23 cellular contexts compared by ENCODE assay signal in the genomic region with DNA sequence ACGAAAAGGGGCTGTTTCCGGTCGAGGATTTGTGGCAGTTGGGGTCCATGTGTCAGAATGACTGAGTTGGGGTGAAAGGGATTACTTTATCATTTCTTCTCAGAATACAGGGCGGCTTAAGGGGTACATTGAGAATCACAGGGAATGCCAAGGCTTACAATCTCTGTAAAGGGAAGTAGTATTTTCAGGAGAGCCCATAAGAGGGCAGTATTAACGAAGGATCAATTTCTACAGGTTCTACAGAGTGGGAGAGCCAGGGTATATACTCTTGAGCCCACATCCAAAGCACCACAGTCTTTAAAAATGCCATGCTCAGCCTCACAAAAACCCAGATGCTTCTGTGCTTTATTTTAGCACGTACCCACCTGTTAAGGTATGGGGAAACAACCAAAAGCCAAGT.
DNase-seq lines count a peak whose midpoint lies in the region; ATAC-seq and TF ChIP-seq lines count a peak whose summit lies in the region.
"Had no signal": no experiment of that assay in that cellular context is flagged by ENCODE, and none has a peak within 500 bp of the region (broad histone marks: within the 10 kb centered on the region; RNA-seq: fewer than 3 reads in every experiment).

No MANE protein-coding gene starts in this region.

- H3K27ac Mint-ChIP-seq in WTC11, result no peak overlapping the region
- H3K27ac Mint-ChIP-seq: activated CD4-positive, alpha-beta memory T cell treated with anti-CD3 and anti-CD28 coated beads for 36 hours; brain; nephron progenitor cell had no signal

- ATAC-seq in WTC11 (0 out of 2 replicates have a peak, but pooled peaks have one; percentile 39), GM21737 (IDR thresholded peaks at IDR 0.05; ENCODE audit: unreplicated experiment) (no peak)

- no peaks in the 10 kb centered on the region for H3K9me3 ChIP-seq in OCI-LY3 (ENCODE audit: insufficient read depth, low read length)
- H3K9me3 ChIP-seq: BLaER1 treated with 17β-estradiol and CSF1 and Interleukin-3, amounts not matched to agents 10 nM and 100 nM; right lobe of liver had no signal

- POLR2A ChIA-PET in WTC11 (lab: Charles Lee), result no interaction called here

- no peaks in the 10 kb centered on the region for H3K4me1 Mint-ChIP-seq in WTC11
- H3K4me1 Mint-ChIP-seq: brain, nephron progenitor cell had no signal

- TF ChIP-seq CTCF in KMS-11 (conservative IDR thresholded peaks at IDR 0.05; ENCODE audit: low read depth, low read length), result 0 out of 2 replicates have a peak, but pooled peaks have one; percentile 16
- 0 out of 2 replicates have a peak, but pooled peaks have one; percentile 10 for TF ChIP-seq CTCF in OCI-LY3 (IDR thresholded peaks at IDR 0.05; ENCODE audit: low read depth, low read length)
- TF ChIP-seq CTCF in WTC11 (IDR thresholded peaks at IDR 0.05), result no peak

- H2AFZ ChIP-seq in KMS-11 (ENCODE audit: low read depth), result no peak overlapping the region
- no peak overlapping the region for H2AFZ ChIP-seq in OCI-LY3 (ENCODE audit: low read depth, low read length)
- H2AFZ ChIP-seq: hepatocyte, parathyroid adenoma had no signal

- H3K27me3 ChIP-seq in KMS-11 (ENCODE audit: insufficient read depth, low read depth) (no peaks in the 10 kb centered on the region), OCI-LY3 (ENCODE audit: low read depth, low read length) (no peaks in the 10 kb centered on the region)
- H3K27me3 ChIP-seq: hepatocyte had no signal

- H3K36me3 ChIP-seq in KMS-11 (ENCODE audit: insufficient read depth) (no peaks in the 10 kb centered on the region), OCI-LY3 (replicated peaks; ENCODE audit: low read depth, low read length) (no peaks in the 10 kb centered on the region)
- H3K36me3 ChIP-seq: BLaER1 treated with 17β-estradiol and CSF1 and Interleukin-3, amounts not matched to agents 10 nM and 100 nM; right lobe of liver had no signal

- DNase-seq in DMS 273 (lab: John Stamatoyannopoulos, UW; ENCODE audit: unreplicated experiment) (peak; percentile 42), DMS 273 treated with DMSO at 0.1 percent for 48 hours (lab: John Stamatoyannopoulos, UW) (no peak), WTC11 (ENCODE audit: low spot score) (no peak), NOMO-1 treated with DMSO at 0.1 percent for 48 hours (lab: John Stamatoyannopoulos, UW; ENCODE audit: unreplicated experiment) (no peak)
- no peak for DNase-seq in stimulated activated naive CD4-positive, alpha-beta T cell (lab: John Stamatoyannopoulos, UW)
- DNase-seq: activated CD4-positive, alpha-beta memory T cell treated with anti-CD3 and anti-CD28 coated beads for 36 hours; activated gamma-delta T cell; Calu3; effector CD4-positive, alpha-beta T cell; foreskin fibroblast; NCI-H1092 treated with DMSO at 0.1 percent for 48 hours; NCI-H2081 treated with DMSO at 0.1 percent for 48 hours; NCI-H524 treated with DMSO at 0.1 percent for 48 hours; nephron progenitor cell; right lobe of liver; trophoblast cell had no signal

- no peaks in the 10 kb centered on the region for H3K27me3 Mint-ChIP-seq in WTC11 (ENCODE audit: low read depth)
- H3K27me3 Mint-ChIP-seq: activated CD4-positive, alpha-beta memory T cell treated with anti-CD3 and anti-CD28 coated beads for 36 hours; brain had no signal

- CTCF ChIA-PET in WTC11 (lab: Charles Lee), result no interaction called here

- peaks cover 16% of the 10 kb centered on the region for H3K36me3 Mint-ChIP-seq in WTC11
- H3K36me3 Mint-ChIP-seq: activated CD4-positive, alpha-beta memory T cell treated with anti-CD3 and anti-CD28 coated beads for 36 hours; brain had no signal

- H3K4me2 ChIP-seq in KMS-11, result no peak overlapping the region
- no peak overlapping the region for H3K4me2 ChIP-seq in OCI-LY3 (ENCODE audit: low read length)
- H3K4me2 ChIP-seq: BLaER1 treated with 17β-estradiol and CSF1 and Interleukin-3, amounts not matched to agents 10 nM and 100 nM; hepatocyte had no signal

- H4K20me1 ChIP-seq in KMS-11 (ENCODE audit: insufficient read depth) (no peaks in the 10 kb centered on the region), OCI-LY3 (ENCODE audit: insufficient read depth, low read length) (no peaks in the 10 kb centered on the region)
- H4K20me1 ChIP-seq: BLaER1 treated with 17β-estradiol and CSF1 and Interleukin-3, amounts not matched to agents 10 nM and 100 nM had no signal

- no peak overlapping the region for H3K4me3 Mint-ChIP-seq in WTC11
- H3K4me3 Mint-ChIP-seq: activated CD4-positive, alpha-beta memory T cell treated with anti-CD3 and anti-CD28 coated beads for 36 hours; brain; nephron progenitor cell had no signal

- H3K9ac ChIP-seq in KMS-11 (no peak overlapping the region), OCI-LY3 (ENCODE audit: low read length) (no peak overlapping the region)
- H3K9ac ChIP-seq: BLaER1 treated with 17β-estradiol and CSF1 and Interleukin-3, amounts not matched to agents 10 nM and 100 nM; parathyroid adenoma had no signal

- H3K4me1 ChIP-seq in KMS-11 (ENCODE audit: low read depth, poor library complexity, severe bottlenecking) (no peaks in the 10 kb centered on the region), OCI-LY3 (ENCODE audit: low read length) (no peaks in the 10 kb centered on the region)
- H3K4me1 ChIP-seq: BLaER1 treated with 17β-estradiol and CSF1 and Interleukin-3, amounts not matched to agents 10 nM and 100 nM; parathyroid adenoma; right lobe of liver had no signal

- H3K79me2 ChIP-seq in KMS-11 (ENCODE audit: insufficient read depth, low read depth) (no peaks in the 10 kb centered on the region), OCI-LY3 (ENCODE audit: low read length) (no peaks in the 10 kb centered on the region)
- H3K79me2 ChIP-seq: hepatocyte, parathyroid adenoma had no signal

- peaks cover 30% of the 10 kb centered on the region for H3K9me3 Mint-ChIP-seq in WTC11
- H3K9me3 Mint-ChIP-seq: activated CD4-positive, alpha-beta memory T cell treated with anti-CD3 and anti-CD28 coated beads for 36 hours had no signal

- H3K27ac ChIP-seq in KMS-11 (no peak overlapping the region), OCI-LY3 (ENCODE audit: low read length) (no peak overlapping the region)
- H3K27ac ChIP-seq: BLaER1 treated with 17β-estradiol and CSF1 and Interleukin-3, amounts not matched to agents 10 nM and 100 nM; hepatocyte; parathyroid adenoma; right lobe of liver had no signal

- H3K4me3 ChIP-seq in KMS-11 (IDR thresholded peaks at IDR 0.05; ENCODE audit: insufficient read depth, low read depth, low read length) (no peak overlapping the region), OCI-LY3 (ENCODE audit: low read length) (no peak overlapping the region)
- H3K4me3 ChIP-seq: BLaER1 treated with 17β-estradiol and CSF1 and Interleukin-3, amounts not matched to agents 10 nM and 100 nM; hepatocyte; right lobe of liver had no signal

TF ChIP-seq in WTC11, 78 proteins besides CTCF, POLR2A, EP300 and RAD21:
- TF ChIP-seq SP1 (CRISPR knock-in tag; conservative IDR thresholded peaks at IDR 0.05), result no peak
- no peak for TF ChIP-seq RORB (CRISPR knock-in tag; IDR thresholded peaks at IDR 0.05)
- TF ChIP-seq CBFB (CRISPR knock-in tag; IDR thresholded peaks at IDR 0.05; ENCODE audit: low read depth), result no peak
- TF ChIP-seq, protein P1, sequence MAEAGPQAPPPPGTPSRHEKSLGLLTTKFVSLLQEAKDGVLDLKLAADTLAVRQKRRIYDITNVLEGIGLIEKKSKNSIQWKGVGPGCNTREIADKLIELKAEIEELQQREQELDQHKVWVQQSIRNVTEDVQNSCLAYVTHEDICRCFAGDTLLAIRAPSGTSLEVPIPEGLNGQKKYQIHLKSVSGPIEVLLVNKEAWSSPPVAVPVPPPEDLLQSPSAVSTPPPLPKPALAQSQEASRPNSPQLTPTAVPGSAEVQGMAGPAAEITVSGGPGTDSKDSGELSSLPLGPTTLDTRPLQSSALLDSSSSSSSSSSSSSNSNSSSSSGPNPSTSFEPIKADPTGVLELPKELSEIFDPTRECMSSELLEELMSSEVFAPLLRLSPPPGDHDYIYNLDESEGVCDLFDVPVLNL (CRISPR knock-in tag; IDR thresholded peaks at IDR 0.05; ENCODE audit: borderline replicate concordance, low read depth), result no peak
- no peak for TF ChIP-seq SOX15 (CRISPR knock-in tag; IDR thresholded peaks at IDR 0.05)
- TF ChIP-seq IRF2 (CRISPR knock-in tag; IDR thresholded peaks at IDR 0.05; ENCODE audit: borderline replicate concordance, low read depth), result no peak
- TF ChIP-seq NFE2L1 (CRISPR knock-in tag; IDR thresholded peaks at IDR 0.05), result no peak
- TF ChIP-seq ETV6 (CRISPR knock-in tag; IDR thresholded peaks at IDR 0.05), result no peak
